ENCODE assay signal across 10 cellular contexts in genomic region chr1:24142546-24143431, GRCh38. TPM values are rescaled to one million over a fixed set of nuclear protein-coding genes. Genes with fewer than 3 reads are reported as not detected.
DNase-seq lines count a peak whose midpoint lies in the region; ATAC-seq and TF ChIP-seq lines count a peak whose summit lies in the region.
"Had no signal": no experiment of that assay in that cellular context is flagged by ENCODE, and none has a peak within 500 bp of the region (broad histone marks: within the 10 kb centered on the region; RNA-seq: fewer than 3 reads in every experiment).

IL22RA1 (minus strand) TSS chr1:24143140; CDS start chr1:24143082, 58 bp downstream.

- ATAC-seq in WTC11 (peak; percentile 39), thoracic aorta (ENCODE audit: insufficient number of reproducible peaks, low FRiP score, low read depth) (no peak), GM18909 (IDR thresholded peaks at IDR 0.05; ENCODE audit: poor library complexity, unreplicated experiment) (no peak)
- no peak for ATAC-seq in activated CD8-positive, alpha-beta T cell treated with anti-CD3 and anti-CD28 coated beads for 36 hours

- CTCF ChIA-PET in WTC11 (lab: Charles Lee) = interaction anchor here (0.7 to 3.5 kb wide), 3 partner anchors 8 to 176 kb away, joined by 3 to 23 read pairs (median 10); partner anchors contain the start of gene GRHL3
- CTCF ChIA-PET in activated CD8-positive, alpha-beta T cell treated with anti-CD3 and anti-CD28 coated beads for 36 hours (lab: Charles Lee) = interaction anchor here (1.3 to 5.7 kb wide), 2 partner anchors 7 to 9 kb away, joined by 3 to 27 read pairs; no protein-coding TSS in a partner anchor

- H3K9ac ChIP-seq in Karpas-422 (ENCODE audit: low read length) = no peak within 1 kb of the TSS

- H3K4me3 Mint-ChIP-seq in WTC11 = no peak within 1 kb of the TSS
- no peak within 1 kb of the TSS for H3K4me3 Mint-ChIP-seq in activated CD8-positive, alpha-beta T cell treated with anti-CD3 and anti-CD28 coated beads for 36 hours

- no peak within 1 kb of the TSS for H3K4me2 ChIP-seq in Karpas-422 (ENCODE audit: low read depth, low read length, poor library complexity, severe bottlenecking)

- H3K36me3 ChIP-seq in thoracic aorta (no peaks in the 10 kb centered on the region), Karpas-422 (ENCODE audit: insufficient read depth, low read length) (no peaks in the 10 kb centered on the region)

- H3K4me3 ChIP-seq in thoracic aorta (peak within 1 kb of the TSS; percentile 73), Karpas-422 (ENCODE audit: low read length) (no peak within 1 kb of the TSS)

- intact Hi-C loops in activated CD8-positive, alpha-beta T cell treated with anti-CD3 and anti-CD28 coated beads for 36 hours (cut with micrococcal nuclease) = no loop called here

- no peak for TF ChIP-seq CTCF in WTC11 (IDR thresholded peaks at IDR 0.05)
- TF ChIP-seq CTCF in thoracic aorta (IDR thresholded peaks at IDR 0.05) = no peak
- no peak for TF ChIP-seq CTCF in activated CD8-positive, alpha-beta T cell treated with anti-CD3 and anti-CD28 coated beads for 36 hours (IDR thresholded peaks at IDR 0.05)

- POLR2A ChIA-PET in WTC11 (lab: Charles Lee) = interaction anchor here (0.9 kb wide), 1 partner anchor 45 kb away, joined by 3 read pairs; no protein-coding TSS in a partner anchor
- POLR2A ChIA-PET in activated CD8-positive, alpha-beta T cell treated with anti-CD3 and anti-CD28 coated beads for 36 hours (lab: Charles Lee) = no interaction called here

- no peaks in the 10 kb centered on the region for H3K79me2 ChIP-seq in Karpas-422 (ENCODE audit: low read length)

- H3K27ac ChIP-seq in thoracic aorta (no peak within 1 kb of the TSS), Karpas-422 (ENCODE audit: low read length) (no peak within 1 kb of the TSS)

- no peak within 1 kb of the TSS for H2AFZ ChIP-seq in Karpas-422 (ENCODE audit: low read length)

- no peaks in the 10 kb centered on the region for H4K20me1 ChIP-seq in Karpas-422 (ENCODE audit: insufficient read depth, low read depth, low read length)

- H3K27me3 Mint-ChIP-seq in WTC11 (ENCODE audit: low read depth) = no peaks in the 10 kb centered on the region; the same call in 1 of the 2 replicates
- peaks cover 10% of the 10 kb centered on the region for H3K27me3 Mint-ChIP-seq in activated CD8-positive, alpha-beta T cell treated with anti-CD3 and anti-CD28 coated beads for 36 hours

- no peaks in the 10 kb centered on the region for H3K4me1 Mint-ChIP-seq in WTC11
- peaks cover 3% of the 10 kb centered on the region for H3K4me1 Mint-ChIP-seq in activated CD8-positive, alpha-beta T cell treated with anti-CD3 and anti-CD28 coated beads for 36 hours (ENCODE audit: low read depth)

- H3K27ac Mint-ChIP-seq in WTC11 = no peak within 1 kb of the TSS
- no peak within 1 kb of the TSS for H3K27ac Mint-ChIP-seq in activated CD8-positive, alpha-beta T cell treated with anti-CD3 and anti-CD28 coated beads for 36 hours

- H3K27me3 ChIP-seq in thoracic aorta (replicated peaks; ENCODE audit: insufficient read depth) (no peaks in the 10 kb centered on the region), Karpas-422 (ENCODE audit: low read length) (no peaks in the 10 kb centered on the region; the same call in 1 of the 2 replicates)

- H3K4me1 ChIP-seq in thoracic aorta (ENCODE audit: control insufficient read depth in 1 of 2, low read depth in 2 of 2) = no peaks in the 10 kb centered on the region
- no peaks in the 10 kb centered on the region for H3K4me1 ChIP-seq in Karpas-422 (ENCODE audit: low read length)

- H3K9me3 ChIP-seq in thoracic aorta (no peaks in the 10 kb centered on the region), Karpas-422 (ENCODE audit: low read length) (no peaks in the 10 kb centered on the region)

- no peaks in the 10 kb centered on the region for H3K36me3 Mint-ChIP-seq in WTC11
- no peaks in the 10 kb centered on the region for H3K36me3 Mint-ChIP-seq in activated CD8-positive, alpha-beta T cell treated with anti-CD3 and anti-CD28 coated beads for 36 hours (ENCODE audit: low read depth)

- peak; percentile 38 for DNase-seq in HuH-7.5 (ENCODE audit: low spot score)
- no peak for DNase-seq in WTC11 (ENCODE audit: low spot score)
- peak; percentile 50 for DNase-seq in iPS-NIHi11 (ENCODE audit: low spot score)
- no peak for DNase-seq in thoracic aorta (ENCODE audit: low spot score)
- DNase-seq in ureter (ENCODE audit: low spot score) = no peak
- no peak for DNase-seq in activated CD8-positive, alpha-beta T cell treated with anti-CD3 and anti-CD28 coated beads for 36 hours
- DNase-seq in Karpas-422 = no peak
- DNase-seq: T-helper 9 cell had no signal

- H3K9me3 Mint-ChIP-seq in WTC11 = peaks cover 6% of the 10 kb centered on the region
- no peaks in the 10 kb centered on the region for H3K9me3 Mint-ChIP-seq in activated CD8-positive, alpha-beta T cell treated with anti-CD3 and anti-CD28 coated beads for 36 hours

- no peaks in the 10 kb centered on the region for H3K9me2 ChIP-seq in Karpas-422 (replicated peaks; ENCODE audit: insufficient read depth, low read length)

TF ChIP-seq in WTC11, 78 proteins besides CTCF, POLR2A, EP300 and RAD21 (continues in another document):
- TF ChIP-seq MXD4 (CRISPR knock-in tag; IDR thresholded peaks at IDR 0.05; ENCODE audit: borderline replicate concordance) (no peak), ETV6 (CRISPR knock-in tag; IDR thresholded peaks at IDR 0.05) (no peak), MAX (CRISPR knock-in tag; IDR thresholded peaks at IDR 0.05) (no peak), ZNF281 (CRISPR knock-in tag; IDR thresholded peaks at IDR 0.05) (no peak), ZNF121 (CRISPR knock-in tag; IDR thresholded peaks at IDR 0.05) (no peak), JAZF1 (CRISPR knock-in tag; IDR thresholded peaks at IDR 0.05) (no peak), HMGXB4 (CRISPR knock-in tag; IDR thresholded peaks at IDR 0.05) (no peak), FOXK1 (CRISPR knock-in tag; IDR thresholded peaks at IDR 0.05) (no peak)

RNA-seq across cellular contexts. Expression of gene IL22RA1, which starts in this region (rescaled TPM):
- total RNA-seq in WTC11 (2021) (0.14 to 0.28 TPM (median 0.25 TPM) in 3 replicates), thoracic aorta (under 1 TPM; 0.14 to 0.21 TPM), ureter (0.21 TPM)
- total RNA-seq in activated CD8-positive, alpha-beta T cell treated with anti-CD3 and anti-CD28 coated beads for 36 hours = not detected
- total RNA-seq in Karpas-422 (2014; rRNA removed; shearing (Covaris generic); ENCODE audit: low replicate concordance) = not detected in 2 replicates
- total RNA-seq: mesenteric fat pad had no signal

Comparison
In these comparisons a context has a peak if more than half of its experiments do, and no peak if none do; other contexts are left out.
1. Peak in ATAC-seq in WTC11; RNA of the gene not detected or under 1 TPM.
2. DNase-seq: peak in HuH-7.5 (single experiment) and iPS-NIHi11 (single experiment); none in WTC11 (single experiment), thoracic aorta (single experiment), ureter (single experiment), activated CD8-positive, alpha-beta T cell treated with anti-CD3 and anti-CD28 coated beads for 36 hours (single experiment) and Karpas-422 (single experiment).